ENCODE assay signal across 1 cellular context in genomic region chr18:10834128-10834815, GRCh38.
TF ChIP-seq lines count a peak whose summit lies in the region.

No MANE protein-coding gene starts in this region.

TF ChIP-seq in IMR-90, 13 proteins besides CTCF, POLR2A, EP300 and RAD21 (continued from another document):
- no peak for TF ChIP-seq MAFK (IDR thresholded peaks at IDR 0.05; ENCODE audit: low read depth, low read length)
- TF ChIP-seq BHLHE40 (IDR thresholded peaks at IDR 0.05; ENCODE audit: low read depth, low read length), result no peak
- TF ChIP-seq MXI1 (IDR thresholded peaks at IDR 0.05; ENCODE audit: borderline replicate concordance, low read depth, low read length), result no peak
- no peak for TF ChIP-seq SMC3 (IDR thresholded peaks at IDR 0.05; ENCODE audit: low read depth, low read length)
- TF ChIP-seq RCOR1 (IDR thresholded peaks at IDR 0.05; ENCODE audit: insufficient replicate concordance, low read length), result no peak
- no peak for TF ChIP-seq MAZ (IDR thresholded peaks at IDR 0.05; ENCODE audit: borderline replicate concordance, low read depth, low read length)
- TF ChIP-seq, protein P1, sequence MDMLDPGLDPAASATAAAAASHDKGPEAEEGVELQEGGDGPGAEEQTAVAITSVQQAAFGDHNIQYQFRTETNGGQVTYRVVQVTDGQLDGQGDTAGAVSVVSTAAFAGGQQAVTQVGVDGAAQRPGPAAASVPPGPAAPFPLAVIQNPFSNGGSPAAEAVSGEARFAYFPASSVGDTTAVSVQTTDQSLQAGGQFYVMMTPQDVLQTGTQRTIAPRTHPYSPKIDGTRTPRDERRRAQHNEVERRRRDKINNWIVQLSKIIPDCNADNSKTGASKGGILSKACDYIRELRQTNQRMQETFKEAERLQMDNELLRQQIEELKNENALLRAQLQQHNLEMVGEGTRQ (IDR thresholded peaks at IDR 0.05; ENCODE audit: low read depth, low read length), result no peak
